In the genomic region with DNA sequence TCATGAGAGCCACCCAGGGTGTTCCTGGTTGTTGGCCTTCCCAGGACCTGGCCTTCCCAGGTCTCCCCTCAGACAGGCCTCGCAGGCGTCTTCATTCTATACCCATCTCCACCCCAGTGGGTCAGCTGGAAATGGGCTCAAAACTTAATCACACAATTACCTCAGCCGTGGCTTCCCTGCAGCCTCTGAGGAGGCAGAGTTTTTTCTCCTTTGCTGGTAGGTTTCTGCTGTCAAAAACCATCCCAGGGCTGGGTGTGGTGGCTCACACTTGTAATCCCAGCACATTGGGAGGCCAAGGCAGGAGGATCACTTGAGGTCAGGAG, we compare ENCODE assay signal across 17 cellular contexts. TPM values are rescaled to one million over a fixed set of nuclear protein-coding genes. Genes with fewer than 3 reads are reported as not detected.
DNase-seq lines count a peak whose midpoint lies in the region; ATAC-seq and TF ChIP-seq lines count a peak whose summit lies in the region.
"Had no signal": no experiment of that assay in that cellular context is flagged by ENCODE, and none has a peak within 500 bp of the region (broad histone marks: within the 10 kb centered on the region; RNA-seq: fewer than 3 reads in every experiment).

No MANE protein-coding gene starts in this region.

- no peak overlapping the region for H3K23ac ChIP-seq in IMR-90 (ENCODE audit: low read depth, low read length)

- no peaks in the 10 kb centered on the region for H3K27me3 Mint-ChIP-seq in activated T-helper 17 cell treated with anti-CD3 and anti-CD28 coated beads, Interleukin-2, amount 50 U/mL, for 72 hours
- H3K27me3 Mint-ChIP-seq: CD8-positive, alpha-beta memory T cell; IgD-negative memory B cell had no signal

- no peak overlapping the region for H3K4me3 ChIP-seq in IMR-90 (ENCODE audit: insufficient read depth, low read depth, low read length)
- H3K4me3 ChIP-seq: BLaER1 treated with 17β-estradiol and CSF1 and Interleukin-3, amounts not matched to agents 10 nM and 100 nM had no signal

- ATAC-seq in IMR-90 (ENCODE audit: low read depth) = no peak
- peak; percentile 13 for ATAC-seq in activated T-helper 17 cell treated with anti-CD3 and anti-CD28 coated beads, Interleukin-2, amount 50 U/mL, for 72 hours (replicated peaks)
- peak; percentile 2 for ATAC-seq in stimulated activated effector memory CD8-positive, alpha-beta T cell treated with anti-CD3 and anti-CD28 coated beads, Interleukin-12 subunit alpha, Interleukin-12 subunit beta, amount 100 ng/mL, for 72 hours
- ATAC-seq in omental fat pad (ENCODE audit: low FRiP score) = no peak

- no peak overlapping the region for H2BK120ac ChIP-seq in IMR-90 (ENCODE audit: low read depth, low read length)

- peak overlapping the region; percentile 27 for H3K27ac ChIP-seq in C4-2B
- no peak overlapping the region for H3K27ac ChIP-seq in IMR-90 (ENCODE audit: insufficient read depth, low read length)
- H3K27ac ChIP-seq: BLaER1 treated with 17β-estradiol and CSF1 and Interleukin-3, amounts not matched to agents 10 nM and 100 nM had no signal

- no peak overlapping the region for H4K8ac ChIP-seq in IMR-90 (ENCODE audit: low read depth in 2 of 2, low read length in 2 of 2)

- no peak overlapping the region for H3K27ac Mint-ChIP-seq in activated T-helper 17 cell treated with anti-CD3 and anti-CD28 coated beads, Interleukin-2, amount 50 U/mL, for 72 hours
- H3K27ac Mint-ChIP-seq in stimulated activated effector memory CD8-positive, alpha-beta T cell treated with anti-CD3 and anti-CD28 coated beads, Interleukin-12 subunit alpha, Interleukin-12 subunit beta, amount 100 ng/mL, for 72 hours = peak overlapping the region; percentile 72
- H3K27ac Mint-ChIP-seq: IgD-negative memory B cell; T-helper 2 cell treated with Interferon-gamma antibody and Interleukin-4, amounts not matched to agents 5 μg/mL and 100 μg/mL, for 36 hours had no signal

- no CpG with 5 or more reads among the region's 3 CpGs for WGBS in IMR-90 (ENCODE audit: extremely low coverage in 2 of 2, insufficient read length in 1 of 2), 2 experiments

- H2BK20ac ChIP-seq in IMR-90 (ENCODE audit: low read depth, low read length) = no peak overlapping the region

- no peak for TF ChIP-seq RAD21 in IMR-90 (IDR thresholded peaks at IDR 0.05; ENCODE audit: low read length)

- no peaks in the 10 kb centered on the region for H3K79me1 ChIP-seq in IMR-90 (ENCODE audit: low read depth in 1 of 2, low read length in 2 of 2)

- TF ChIP-seq POLR2A in IMR-90 (IDR thresholded peaks at IDR 0.05; ENCODE audit: low read depth, low read length) = no peak

- intact Hi-C loops in IMR-90 (cut with micrococcal nuclease) = no loop called here

- H4K91ac ChIP-seq in IMR-90 (ENCODE audit: insufficient read depth, low read depth, low read length) = no peak overlapping the region

- no TSS peak for BruUV-seq in IMR-90 (replicated peaks; lab: Mats Ljungman, UMichigan)

- H2BK15ac ChIP-seq in IMR-90 (ENCODE audit: low read depth, low read length) = peak overlapping the region; percentile 80; the same call in 1 of the 3 replicates

- in situ Hi-C loops in IMR-90 (cut with MboI; ENCODE audit: low sequenced_read_pairs) = no loop called here

- H2BK5ac ChIP-seq in IMR-90 (ENCODE audit: low read depth, low read length, poor library complexity, severe bottlenecking) = no peak overlapping the region

- H3K4ac ChIP-seq in IMR-90 (ENCODE audit: low read depth, low read length) = peak overlapping the region; percentile 54; the same call in 1 of the 2 replicates

- no peak overlapping the region for H3K56ac ChIP-seq in IMR-90 (ENCODE audit: extremely low read depth, insufficient read depth, low read length)

- no peak overlapping the region for H4K5ac ChIP-seq in IMR-90 (ENCODE audit: low read depth, low read length)

- no peaks in the 10 kb centered on the region for H3K9me3 ChIP-seq in IMR-90 (ENCODE audit: control insufficient read depth, insufficient read depth, low read length)

- peak overlapping the region; percentile 57; the same call in 1 of the 2 replicates for H3K14ac ChIP-seq in IMR-90 (replicated peaks; ENCODE audit: low read depth, low read length)

- no peaks in the 10 kb centered on the region for H4K20me1 ChIP-seq in IMR-90 (ENCODE audit: insufficient read depth, low read length)
- H4K20me1 ChIP-seq: BLaER1 treated with 17β-estradiol and CSF1 and Interleukin-3, amounts not matched to agents 10 nM and 100 nM had no signal

- H3K4me2 ChIP-seq in IMR-90 (ENCODE audit: low read depth, low read length) = no peak overlapping the region

- DNase-seq in IMR-90 (no peak), NCI-H524 treated with DMSO at 0.1 percent for 48 hours (lab: John Stamatoyannopoulos, UW) (no peak), T-helper 2 cell (no peak), omental fat pad (ENCODE audit: low spot score) (no peak)
- no peak for DNase-seq in stimulated activated effector memory CD8-positive, alpha-beta T cell treated with anti-CD3 and anti-CD28 coated beads, Interleukin-12 subunit alpha, Interleukin-12 subunit beta, amount 100 ng/mL, for 72 hours (ENCODE audit: low spot score in 2 of 2)
- DNase-seq: ACHN, GDM1, H7, NCI-H1694, NCI-H2081, NCI-H2171 had no signal

- no peak overlapping the region for H3K9ac ChIP-seq in IMR-90 (ENCODE audit: low read depth, low read length)

- H2AK5ac ChIP-seq in IMR-90 (ENCODE audit: low read depth, low read length) = no peak overlapping the region

- no peaks in the 10 kb centered on the region for H3K4me1 Mint-ChIP-seq in activated T-helper 17 cell treated with anti-CD3 and anti-CD28 coated beads, Interleukin-2, amount 50 U/mL, for 72 hours
- peaks cover 19% of the 10 kb centered on the region for H3K4me1 Mint-ChIP-seq in stimulated activated effector memory CD8-positive, alpha-beta T cell treated with anti-CD3 and anti-CD28 coated beads, Interleukin-12 subunit alpha, Interleukin-12 subunit beta, amount 100 ng/mL, for 72 hours

- TF ChIP-seq CTCF in C4-2B (conservative IDR thresholded peaks at IDR 0.05) = no peak
- TF ChIP-seq CTCF in IMR-90 (conservative IDR thresholded peaks at IDR 0.05; ENCODE audit: low read depth, low read length) = no peak
- TF ChIP-seq CTCF in omental fat pad (IDR thresholded peaks at IDR 0.05) = no peak

- CTCF ChIA-PET in IMR-90 (lab: Yijun Ruan, JAX) = no interaction called here

- peaks cover 9% of the 10 kb centered on the region for H3K4me1 ChIP-seq in IMR-90 (ENCODE audit: control insufficient read depth, insufficient read depth, low read length)

- no peak overlapping the region for H3K18ac ChIP-seq in IMR-90 (ENCODE audit: low read depth, low read length)

- no peaks in the 10 kb centered on the region for H3K36me3 ChIP-seq in IMR-90 (ENCODE audit: control insufficient read depth, insufficient read depth, low read length)
- H3K36me3 ChIP-seq: BLaER1 treated with 17β-estradiol and CSF1 and Interleukin-3, amounts not matched to agents 10 nM and 100 nM had no signal

- H3K9me1 ChIP-seq in IMR-90 (ENCODE audit: insufficient read depth, low read length) = peaks cover 4% of the 10 kb centered on the region; the same call in 1 of the 2 replicates

- dilution Hi-C loops in IMR-90 (cut with HindIII; ENCODE audit: low sequenced_read_pairs, unreplicated experiment) = no loop called here

- H3K4me3 Mint-ChIP-seq in activated T-helper 17 cell treated with anti-CD3 and anti-CD28 coated beads, Interleukin-2, amount 50 U/mL, for 72 hours = no peak overlapping the region
- H3K4me3 Mint-ChIP-seq in stimulated activated effector memory CD8-positive, alpha-beta T cell treated with anti-CD3 and anti-CD28 coated beads, Interleukin-12 subunit alpha, Interleukin-12 subunit beta, amount 100 ng/mL, for 72 hours = no peak overlapping the region
- H3K4me3 Mint-ChIP-seq: CD8-positive, alpha-beta memory T cell; IgD-negative memory B cell; T-helper 2 cell treated with Interferon-gamma antibody and Interleukin-4, amounts not matched to agents 5 μg/mL and 100 μg/mL, for 36 hours had no signal

- no peak overlapping the region for H2AK9ac ChIP-seq in IMR-90 (replicated peaks; ENCODE audit: low read depth, low read length, poor library complexity)

- H3K9me3 Mint-ChIP-seq in activated T-helper 17 cell treated with anti-CD3 and anti-CD28 coated beads, Interleukin-2, amount 50 U/mL, for 72 hours = no peaks in the 10 kb centered on the region
- H3K9me3 Mint-ChIP-seq in stimulated activated effector memory CD8-positive, alpha-beta T cell treated with anti-CD3 and anti-CD28 coated beads, Interleukin-12 subunit alpha, Interleukin-12 subunit beta, amount 100 ng/mL, for 72 hours = no peaks in the 10 kb centered on the region
- H3K9me3 Mint-ChIP-seq: CD8-positive, alpha-beta memory T cell; IgD-negative memory B cell; T-helper 2 cell treated with Interferon-gamma antibody and Interleukin-4, amounts not matched to agents 5 μg/mL and 100 μg/mL, for 36 hours had no signal

- POLR2A ChIA-PET in IMR-90 (lab: Charles Lee; ENCODE audit: unreplicated experiment) = interaction anchor here (0.5 kb wide), 1 partner anchor 43 kb away, joined by 3 read pairs; no protein-coding TSS in a partner anchor

- H3K36me3 Mint-ChIP-seq in activated T-helper 17 cell treated with anti-CD3 and anti-CD28 coated beads, Interleukin-2, amount 50 U/mL, for 72 hours (ENCODE audit: low read depth) = no peaks in the 10 kb centered on the region
- no peaks in the 10 kb centered on the region for H3K36me3 Mint-ChIP-seq in stimulated activated effector memory CD8-positive, alpha-beta T cell treated with anti-CD3 and anti-CD28 coated beads, Interleukin-12 subunit alpha, Interleukin-12 subunit beta, amount 100 ng/mL, for 72 hours
- H3K36me3 Mint-ChIP-seq: CD8-positive, alpha-beta memory T cell had no signal

- H3K27me3 ChIP-seq in IMR-90 (ENCODE audit: control insufficient read depth, insufficient read depth, low read length) = no peaks in the 10 kb centered on the region
- H3K27me3 ChIP-seq: BLaER1 treated with 17β-estradiol and CSF1 and Interleukin-3, amounts not matched to agents 10 nM and 100 nM had no signal

- peak overlapping the region; percentile 47 for H2AFZ ChIP-seq in IMR-90 (replicated peaks; ENCODE audit: low read length, poor library complexity)

TF ChIP-seq in IMR-90, 13 proteins besides CTCF, POLR2A, EP300 and RAD21:
- TF ChIP-seq CEBPB (IDR thresholded peaks at IDR 0.05; ENCODE audit: low read depth, low read length) (no peak), FOS (IDR thresholded peaks at IDR 0.05; ENCODE audit: low read depth, low read length) (no peak), RFX5 (IDR thresholded peaks at IDR 0.05; ENCODE audit: low read depth, low read length) (no peak)

RNA-seq across cellular contexts. Expression of a gene that starts 13.2 kb away (rescaled TPM):
- total RNA-seq in IMR-90 (2012; rRNA removed) (97.1 and 102 TPM in 2 replicates), omental fat pad (1,000 to 10,000 TPM in 1 of 4 donors, 100 to 1,000 TPM in 3; 291 to 1,245 (median 645) TPM)
- polyA plus RNA-seq in IMR-90 (2012; rRNA removed) = 71.1 and 76.5 TPM in 2 replicates
- polyA plus RNA-seq in IMR-90 (2012; cell fraction: cytosol; rRNA removed) = 88.2 and 125 TPM in 2 replicates
- polyA plus RNA-seq in IMR-90 (2012; cell fraction: nucleus; rRNA removed; ENCODE audit: low replicate concordance) = 272 and 345 TPM in 2 replicates
- 100 to 1,000 TPM; 299 to 554 TPM for total RNA-seq in activated T-helper 17 cell treated with anti-CD3 and anti-CD28 coated beads, Interleukin-2, amount 50 U/mL, for 72 hours

Comparison
In these comparisons a context has a peak if more than half of its experiments do, and no peak if none do; other contexts are left out.
1. ATAC-seq: peak in activated T-helper 17 cell treated with anti-CD3 and anti-CD28 coated beads, Interleukin-2, amount 50 U/mL, for 72 hours (single experiment) and stimulated activated effector memory CD8-positive, alpha-beta T cell treated with anti-CD3 and anti-CD28 coated beads, Interleukin-12 subunit alpha, Interleukin-12 subunit beta, amount 100 ng/mL, for 72 hours (single experiment); none in IMR-90 (single experiment) and omental fat pad (single experiment).